Comparison of ENCODE assay signal across 11 cellular contexts in genomic region chr3:69081583-69082262, GRCh38. TPM values are rescaled to one million over a fixed set of nuclear protein-coding genes. Genes with fewer than 3 reads are reported as not detected.
DNase-seq lines count a peak whose midpoint lies in the region; ATAC-seq, FAIRE-seq and TF ChIP-seq lines count a peak whose summit lies in the region.
"Had no signal": no experiment of that assay in that cellular context is flagged by ENCODE, and none has a peak within 500 bp of the region (broad histone marks: within the 10 kb centered on the region; RNA-seq: fewer than 3 reads in every experiment).

No MANE protein-coding gene starts in this region.

- CTCF ChIA-PET in HepG2 (lab: Yijun Ruan, JAX; ENCODE audit: low intra/inter-chr PET ratio, low total read pairs) = no interaction called here

- H3K27ac Mint-ChIP-seq in T-helper 2 cell treated with Interferon-gamma antibody and Interleukin-4, amounts not matched to agents 5 μg/mL and 100 μg/mL, for 36 hours = peak overlapping the region; percentile 96

- H3K4me2 ChIP-seq in HepG2 (ENCODE audit: low read depth, low read length) = 0 out of 2 replicates have a peak overlapping the region, but pooled peaks have one; percentile 24

- H3K36me3 ChIP-seq in HepG2 (replicated peaks in 1 of 2; ENCODE audit: control insufficient read depth in 1 of 2, insufficient read depth in 2 of 2, low read length in 2 of 2) (no peaks in the 10 kb centered on the region), right lobe of liver (no peaks in the 10 kb centered on the region), kidney epithelial cell (ENCODE audit: control insufficient read depth, insufficient read depth, low read length) (no peaks in the 10 kb centered on the region)

- H3K27ac ChIP-seq in HepG2 (ENCODE audit: extremely low read length, insufficient read depth, low read length) (no peak overlapping the region), right lobe of liver (no peak overlapping the region)

- H4K20me1 ChIP-seq in HepG2 (ENCODE audit: insufficient read depth, low read length) = no peaks in the 10 kb centered on the region

- in situ Hi-C loops in HepG2 (cut with HindIII; ENCODE audit: extremely low pct_ligation_motif_present, low pct_unique_long_range_greater_than_20kb) = no loop called here
- in situ Hi-C loops in GM13976 (cut with MboI; ENCODE audit: low sequenced_read_pairs, unreplicated experiment) = no loop called here

- 48% methylated on average over 5 of the region's 5 CpGs for WGBS in HepG2 (ENCODE audit: low lambda C conversion rate)
- WGBS in right lobe of liver (ENCODE audit: insufficient coverage, low coverage, low lambda C conversion rate, missing lambda C conversion rate) = 85% methylated on average over 5 of the region's 5 CpGs

- no peak for ATAC-seq in HepG2
- ATAC-seq in right lobe of liver = no peak
- no peak for ATAC-seq in HG02642 (IDR thresholded peaks at IDR 0.05; ENCODE audit: poor library complexity, unreplicated experiment)

- peaks cover 60% of the 10 kb centered on the region for H3K4me1 Mint-ChIP-seq in T-helper 2 cell treated with Interferon-gamma antibody and Interleukin-4, amounts not matched to agents 5 μg/mL and 100 μg/mL, for 36 hours (ENCODE audit: low read depth)

- FAIRE-seq in HepG2 (lab: Jason Lieb, UNC) (no peak), urothelium cell line (lab: Jason Lieb, UNC) (no peak)

- no peaks in the 10 kb centered on the region for H3K27me3 Mint-ChIP-seq in T-helper 2 cell treated with Interferon-gamma antibody and Interleukin-4, amounts not matched to agents 5 μg/mL and 100 μg/mL, for 36 hours (ENCODE audit: low read depth)

- peak overlapping the region; percentile 96 for H3K4me3 Mint-ChIP-seq in T-helper 2 cell treated with Interferon-gamma antibody and Interleukin-4, amounts not matched to agents 5 μg/mL and 100 μg/mL, for 36 hours

- TF ChIP-seq CTCF in HepG2 (CRISPR knock-in tag; IDR thresholded peaks at IDR 0.05) (no peak), right lobe of liver (IDR thresholded peaks at IDR 0.05) (no peak), kidney epithelial cell (IDR thresholded peaks at IDR 0.05; ENCODE audit: insufficient read depth, low read length, poor library complexity, severe bottlenecking) (no peak), foreskin fibroblast (IDR thresholded peaks at IDR 0.05; ENCODE audit: low read depth, low read length) (no peak), GM13976 (IDR thresholded peaks at IDR 0.05; ENCODE audit: borderline replicate concordance, control extremely low read depth, extremely low read depth, insufficient read depth, missing control alignments) (no peak)

- no peaks in the 10 kb centered on the region; a peak in 1 of 5 replicates for H3K27me3 ChIP-seq in HepG2 (ENCODE audit: control insufficient read depth in 1 of 2, insufficient read depth in 2 of 2, low read length in 2 of 2)
- H3K27me3 ChIP-seq in right lobe of liver = no peaks in the 10 kb centered on the region
- no peaks in the 10 kb centered on the region for H3K27me3 ChIP-seq in kidney epithelial cell (ENCODE audit: control insufficient read depth, insufficient read depth, low read length)

- no peak for TF ChIP-seq EP300 in HepG2 (IDR thresholded peaks at IDR 0.05; ENCODE audit: low read depth in 2 of 2, low read length in 2 of 2)
- no peak for TF ChIP-seq EP300 in HepG2 (CRISPR knock-in tag; IDR thresholded peaks at IDR 0.05; ENCODE audit: borderline replicate concordance)

- no peak overlapping the region for H3K9ac ChIP-seq in HepG2 (ENCODE audit: insufficient read depth, low read depth, low read length)

- TF ChIP-seq RAD21 in HepG2 (CRISPR knock-in tag; IDR thresholded peaks at IDR 0.05) = no peak

- POLR2A ChIA-PET in HepG2 (lab: Yijun Ruan, JAX) = no interaction called here

- no peak for DNase-seq in HepG2 (ENCODE audit: low spot score)
- no peak for DNase-seq in right lobe of liver
- peak; percentile 62 for DNase-seq in T-helper 2 cell treated with Interferon-gamma antibody and Interleukin-4, amounts not matched to agents 5 μg/mL and 100 μg/mL, for 36 hours (ENCODE audit: low spot score)
- peak; percentile 41 for DNase-seq in kidney epithelial cell (ENCODE audit: low read depth)
- DNase-seq in urothelium cell line (ENCODE audit: low spot score) = peak; percentile 39
- no peak for DNase-seq in foreskin fibroblast
- DNase-seq in GM13976 (ENCODE audit: low spot score) = no peak
- DNase-seq: GF-D8 had no signal

- peaks cover 65% of the 10 kb centered on the region for H3K4me1 ChIP-seq in HepG2 (ENCODE audit: insufficient read depth, low read length)
- H3K4me1 ChIP-seq in right lobe of liver = peaks cover 0 to 39% (median 10%) of the 10 kb centered on the region in 4 donors

- H3K9me3 ChIP-seq in HepG2 (ENCODE audit: low read length) (no peaks in the 10 kb centered on the region), right lobe of liver (no peaks in the 10 kb centered on the region)

- peaks cover 29% of the 10 kb centered on the region for H3K36me3 Mint-ChIP-seq in T-helper 2 cell treated with Interferon-gamma antibody and Interleukin-4, amounts not matched to agents 5 μg/mL and 100 μg/mL, for 36 hours (ENCODE audit: low read depth)

- no peak overlapping the region for H2AFZ ChIP-seq in HepG2 (ENCODE audit: low read length)

- peaks cover 37% of the 10 kb centered on the region for H3K79me2 ChIP-seq in HepG2 (ENCODE audit: insufficient read depth, low read length)

- H3K4me3 ChIP-seq in HepG2 (replicated peaks in 1 of 3; ENCODE audit: insufficient read depth in 1 of 3, low read depth in 2 of 3, low read length in 3 of 3) (no peak overlapping the region), right lobe of liver (no peak overlapping the region), kidney epithelial cell (ENCODE audit: low read depth, low read length) (no peak overlapping the region), foreskin fibroblast (ENCODE audit: low read depth in 1 of 2, low read length in 2 of 2) (no peak overlapping the region)

- intact Hi-C loops in HepG2 (cut with micrococcal nuclease; ENCODE audit: unreplicated experiment) (no loop called here), right lobe of liver (cut with DNase I) (no loop called here)

- TF ChIP-seq POLR2A in HepG2 (IDR thresholded peaks at IDR 0.05; ENCODE audit: insufficient read depth in 1 of 2, low read depth in 2 of 2, low read length in 2 of 2) (no peak), right lobe of liver (IDR thresholded peaks at IDR 0.05) (no peak)

- H3K9me3 Mint-ChIP-seq in T-helper 2 cell treated with Interferon-gamma antibody and Interleukin-4, amounts not matched to agents 5 μg/mL and 100 μg/mL, for 36 hours = no peaks in the 10 kb centered on the region

- BruUV-seq in HepG2 (replicated peaks; lab: Mats Ljungman, UMichigan) = no TSS peak

RNA-seq across cellular contexts. Expression of gene UBA3, which starts 1.6 kb away (rescaled TPM):
- total RNA-seq in HepG2 (2016; rRNA removed; fragmentation: Illumina TruSeq; extraction: Trizol) (49.0 and 62.8 TPM in 2 replicates), right lobe of liver (10 to 100 TPM; 17.2 to 27.3 (median 20.3) TPM), kidney epithelial cell (46.6 and 53.1 TPM in 2 replicates)
- 4.9 and 6.2 TPM in 2 replicates for total RNA-seq in HepG2 (2016; cell fraction: cytosol; rRNA removed; fragmentation: Illumina TruSeq; extraction: Trizol; ENCODE audit: low read depth)
- 48.7 and 69.6 TPM in 2 replicates for total RNA-seq in HepG2 (2016; cell fraction: insoluble cytoplasmic fraction; rRNA removed; fragmentation: Illumina TruSeq; extraction: Trizol)
- 11.4 and 13.5 TPM in 2 replicates for total RNA-seq in HepG2 (2016; cell fraction: membrane; rRNA removed; fragmentation: Illumina TruSeq; extraction: Trizol)
- total RNA-seq in HepG2 (2016; cell fraction: nucleus; rRNA removed; fragmentation: Illumina TruSeq; extraction: Trizol) = 60.4 and 60.5 TPM in 2 replicates
- 34.6 and 40.7 TPM in 2 replicates for polyA plus RNA-seq in HepG2 (2011; rRNA removed)
- polyA plus RNA-seq in HepG2 (2011; cell fraction: cytosol; rRNA removed) = 14.1 and 18.7 TPM in 2 replicates
- polyA plus RNA-seq in HepG2 (2011; cell fraction: nucleus; rRNA removed) = 57.0 and 57.3 TPM in 2 replicates
- polyA plus RNA-seq in HepG2 (2012) = 23.3 and 28.5 TPM in 2 replicates
- 2.9 and 3.8 TPM in 2 replicates for polyA plus RNA-seq in HepG2 (2016; cell fraction: cytosol; fragmentation: Illumina TruSeq; extraction: Trizol; ENCODE audit: low read depth)
- 51.8 and 55.2 TPM in 2 replicates for polyA plus RNA-seq in HepG2 (2016; cell fraction: insoluble cytoplasmic fraction; fragmentation: Illumina TruSeq; extraction: Trizol; ENCODE audit: low read depth)
- 7.6 and 8.1 TPM in 2 replicates for polyA plus RNA-seq in HepG2 (2016; cell fraction: membrane; fragmentation: Illumina TruSeq; extraction: Trizol; ENCODE audit: low read depth)
- 87.4 and 95.0 TPM in 2 replicates for polyA plus RNA-seq in HepG2 (2016; cell fraction: nucleus; fragmentation: Illumina TruSeq; extraction: Trizol; ENCODE audit: insufficient read depth, low read depth)
- 12.6 and 13.2 TPM in 2 replicates for polyA minus RNA-seq in HepG2 (2011; rRNA and poly(A)+ RNA removed; ENCODE audit: low replicate concordance)
- polyA minus RNA-seq in HepG2 (2011; cell fraction: cytosol; rRNA and poly(A)+ RNA removed) = 14.4 and 16.7 TPM in 2 replicates
- 87.9 and 89.9 TPM in 2 replicates for polyA minus RNA-seq in HepG2 (2011; cell fraction: nucleus; rRNA and poly(A)+ RNA removed)

RNA-seq across cellular contexts. Expression of gene ARL6IP5, which starts 3.0 kb away (rescaled TPM):
- 19.6 and 29.6 TPM in 2 replicates for total RNA-seq in HepG2 (2016; rRNA removed; fragmentation: Illumina TruSeq; extraction: Trizol)
- total RNA-seq in HepG2 (2016; cell fraction: cytosol; rRNA removed; fragmentation: Illumina TruSeq; extraction: Trizol; ENCODE audit: low read depth) = 3.6 and 4.9 TPM in 2 replicates
- total RNA-seq in HepG2 (2016; cell fraction: insoluble cytoplasmic fraction; rRNA removed; fragmentation: Illumina TruSeq; extraction: Trizol) = 18.9 and 31.3 TPM in 2 replicates
- total RNA-seq in HepG2 (2016; cell fraction: membrane; rRNA removed; fragmentation: Illumina TruSeq; extraction: Trizol) = 8.4 and 10.4 TPM in 2 replicates
- total RNA-seq in HepG2 (2016; cell fraction: nucleus; rRNA removed; fragmentation: Illumina TruSeq; extraction: Trizol) = 29.7 and 31.9 TPM in 2 replicates
- 18.2 and 23.7 TPM in 2 replicates for polyA plus RNA-seq in HepG2 (2011; rRNA removed)
- 19.8 and 24.3 TPM in 2 replicates for polyA plus RNA-seq in HepG2 (2011; cell fraction: cytosol; rRNA removed)
- polyA plus RNA-seq in HepG2 (2011; cell fraction: nucleus; rRNA removed) = 5.3 and 5.8 TPM in 2 replicates
- polyA plus RNA-seq in HepG2 (2012) = 20.4 and 23.4 TPM in 2 replicates
- 4.6 and 4.8 TPM in 2 replicates for polyA plus RNA-seq in HepG2 (2016; cell fraction: cytosol; fragmentation: Illumina TruSeq; extraction: Trizol; ENCODE audit: low read depth)
- 24.7 and 26.0 TPM in 2 replicates for polyA plus RNA-seq in HepG2 (2016; cell fraction: insoluble cytoplasmic fraction; fragmentation: Illumina TruSeq; extraction: Trizol; ENCODE audit: low read depth)
- 8.4 and 8.6 TPM in 2 replicates for polyA plus RNA-seq in HepG2 (2016; cell fraction: membrane; fragmentation: Illumina TruSeq; extraction: Trizol; ENCODE audit: low read depth)
- polyA plus RNA-seq in HepG2 (2016; cell fraction: nucleus; fragmentation: Illumina TruSeq; extraction: Trizol; ENCODE audit: insufficient read depth, low read depth) = 49.7 and 53.4 TPM in 2 replicates
- 42.0 and 74.8 TPM in 2 replicates for polyA minus RNA-seq in HepG2 (2011; rRNA and poly(A)+ RNA removed; ENCODE audit: low replicate concordance)
- 12.3 and 16.8 TPM in 2 replicates for polyA minus RNA-seq in HepG2 (2011; cell fraction: cytosol; rRNA and poly(A)+ RNA removed)
- 6.6 and 8.3 TPM in 2 replicates for polyA minus RNA-seq in HepG2 (2011; cell fraction: nucleus; rRNA and poly(A)+ RNA removed)
- 10 to 100 TPM; 25.6 to 48.8 (median 36.3) TPM for total RNA-seq in right lobe of liver
- total RNA-seq in kidney epithelial cell = 74.5 and 86.6 TPM in 2 replicates

RNA-seq across cellular contexts. Expression of gene TMF1, which starts 29.6 kb away (rescaled TPM):
- total RNA-seq in HepG2 (2016; rRNA removed; fragmentation: Illumina TruSeq; extraction: Trizol) = 38.4 and 48.1 TPM in 2 replicates
- 8.6 and 9.6 TPM in 2 replicates for total RNA-seq in HepG2 (2016; cell fraction: cytosol; rRNA removed; fragmentation: Illumina TruSeq; extraction: Trizol; ENCODE audit: low read depth)
- total RNA-seq in HepG2 (2016; cell fraction: insoluble cytoplasmic fraction; rRNA removed; fragmentation: Illumina TruSeq; extraction: Trizol) = 38.3 and 48.8 TPM in 2 replicates
- total RNA-seq in HepG2 (2016; cell fraction: membrane; rRNA removed; fragmentation: Illumina TruSeq; extraction: Trizol) = 15.4 and 16.8 TPM in 2 replicates
- 43.2 and 48.5 TPM in 2 replicates for total RNA-seq in HepG2 (2016; cell fraction: nucleus; rRNA removed; fragmentation: Illumina TruSeq; extraction: Trizol)
- polyA plus RNA-seq in HepG2 (2011; rRNA removed) = 7.0 and 12.1 TPM in 2 replicates
- polyA plus RNA-seq in HepG2 (2011; cell fraction: cytosol; rRNA removed) = 3.5 and 3.8 TPM in 2 replicates
- 6.1 and 6.9 TPM in 2 replicates for polyA plus RNA-seq in HepG2 (2011; cell fraction: nucleus; rRNA removed)
- polyA plus RNA-seq in HepG2 (2012) = 9.9 and 15.6 TPM in 2 replicates
- polyA plus RNA-seq in HepG2 (2016; cell fraction: cytosol; fragmentation: Illumina TruSeq; extraction: Trizol; ENCODE audit: low read depth) = 2.4 and 3.3 TPM in 2 replicates
- polyA plus RNA-seq in HepG2 (2016; cell fraction: insoluble cytoplasmic fraction; fragmentation: Illumina TruSeq; extraction: Trizol; ENCODE audit: low read depth) = 22.4 and 23.2 TPM in 2 replicates
- polyA plus RNA-seq in HepG2 (2016; cell fraction: membrane; fragmentation: Illumina TruSeq; extraction: Trizol; ENCODE audit: low read depth) = 1.7 and 2.0 TPM in 2 replicates
- 25.2 and 33.0 TPM in 2 replicates for polyA plus RNA-seq in HepG2 (2016; cell fraction: nucleus; fragmentation: Illumina TruSeq; extraction: Trizol; ENCODE audit: insufficient read depth, low read depth)
- polyA minus RNA-seq in HepG2 (2011; rRNA and poly(A)+ RNA removed; ENCODE audit: low replicate concordance) = 12.5 and 21.4 TPM in 2 replicates
- polyA minus RNA-seq in HepG2 (2011; cell fraction: cytosol; rRNA and poly(A)+ RNA removed) = 11.4 and 15.9 TPM in 2 replicates
- 31.5 and 46.4 TPM in 2 replicates for polyA minus RNA-seq in HepG2 (2011; cell fraction: nucleus; rRNA and poly(A)+ RNA removed)
- total RNA-seq in right lobe of liver = 10 to 100 TPM in 4 of 6 experiments, 1 to 10 TPM in 2; 7.9 to 15.4 (median 11.5) TPM
- total RNA-seq in kidney epithelial cell = 19.3 and 20.1 TPM in 2 replicates

RNA-seq across cellular contexts. Expression of gene LMOD3, which starts 40.7 kb away (rescaled TPM):
- total RNA-seq in HepG2 (2016; rRNA removed; fragmentation: Illumina TruSeq; extraction: Trizol) (not detected in 2 replicates), right lobe of liver (under 1 TPM in 3 of 6 experiments, not detected in 3; 0.07 to 0.25 (median 0.13) TPM), kidney epithelial cell (not detected in 2 replicates)
- not detected in 2 replicates for total RNA-seq in HepG2 (2016; cell fraction: cytosol; rRNA removed; fragmentation: Illumina TruSeq; extraction: Trizol; ENCODE audit: low read depth)
- not detected in 2 replicates for total RNA-seq in HepG2 (2016; cell fraction: insoluble cytoplasmic fraction; rRNA removed; fragmentation: Illumina TruSeq; extraction: Trizol)
- not detected in 2 replicates for total RNA-seq in HepG2 (2016; cell fraction: membrane; rRNA removed; fragmentation: Illumina TruSeq; extraction: Trizol)
- not detected in 2 replicates for total RNA-seq in HepG2 (2016; cell fraction: nucleus; rRNA removed; fragmentation: Illumina TruSeq; extraction: Trizol)
- not detected in 2 replicates for polyA plus RNA-seq in HepG2 (2011; rRNA removed)
- polyA plus RNA-seq in HepG2 (2011; cell fraction: cytosol; rRNA removed) = not detected in 2 replicates
- not detected in 2 replicates for polyA plus RNA-seq in HepG2 (2011; cell fraction: nucleus; rRNA removed)
- not detected in 2 replicates for polyA plus RNA-seq in HepG2 (2012)
- polyA plus RNA-seq in HepG2 (2016; cell fraction: cytosol; fragmentation: Illumina TruSeq; extraction: Trizol; ENCODE audit: low read depth) = not detected in 2 replicates
- not detected in 2 replicates for polyA plus RNA-seq in HepG2 (2016; cell fraction: insoluble cytoplasmic fraction; fragmentation: Illumina TruSeq; extraction: Trizol; ENCODE audit: low read depth)
- not detected in 2 replicates for polyA plus RNA-seq in HepG2 (2016; cell fraction: membrane; fragmentation: Illumina TruSeq; extraction: Trizol; ENCODE audit: low read depth)
- not detected in 2 replicates for polyA plus RNA-seq in HepG2 (2016; cell fraction: nucleus; fragmentation: Illumina TruSeq; extraction: Trizol; ENCODE audit: insufficient read depth, low read depth)
- polyA minus RNA-seq in HepG2 (2011; rRNA and poly(A)+ RNA removed; ENCODE audit: low replicate concordance) = not detected in 2 replicates
- not detected in 2 replicates for polyA minus RNA-seq in HepG2 (2011; cell fraction: cytosol; rRNA and poly(A)+ RNA removed)
- polyA minus RNA-seq in HepG2 (2011; cell fraction: nucleus; rRNA and poly(A)+ RNA removed) = not detected in 2 replicates
- total RNA-seq: activated CD8-positive, alpha-beta memory T cell treated with anti-CD3 and anti-CD28 coated beads for 36 hours; subcutaneous adipose tissue had no signal

Comparison
In these comparisons a context has a peak if more than half of its experiments do, and no peak if none do; other contexts are left out.
1. DNase-seq: peak in T-helper 2 cell treated with Interferon-gamma antibody and Interleukin-4, amounts not matched to agents 5 μg/mL and 100 μg/mL, for 36 hours (single experiment), kidney epithelial cell (single experiment) and urothelium cell line (single experiment); none in HepG2 (single experiment), right lobe of liver (0 of 3), foreskin fibroblast (0 of 2) and GM13976 (single experiment).